Comparison of ENCODE assay signal across 8 cellular contexts in the genomic region with DNA sequence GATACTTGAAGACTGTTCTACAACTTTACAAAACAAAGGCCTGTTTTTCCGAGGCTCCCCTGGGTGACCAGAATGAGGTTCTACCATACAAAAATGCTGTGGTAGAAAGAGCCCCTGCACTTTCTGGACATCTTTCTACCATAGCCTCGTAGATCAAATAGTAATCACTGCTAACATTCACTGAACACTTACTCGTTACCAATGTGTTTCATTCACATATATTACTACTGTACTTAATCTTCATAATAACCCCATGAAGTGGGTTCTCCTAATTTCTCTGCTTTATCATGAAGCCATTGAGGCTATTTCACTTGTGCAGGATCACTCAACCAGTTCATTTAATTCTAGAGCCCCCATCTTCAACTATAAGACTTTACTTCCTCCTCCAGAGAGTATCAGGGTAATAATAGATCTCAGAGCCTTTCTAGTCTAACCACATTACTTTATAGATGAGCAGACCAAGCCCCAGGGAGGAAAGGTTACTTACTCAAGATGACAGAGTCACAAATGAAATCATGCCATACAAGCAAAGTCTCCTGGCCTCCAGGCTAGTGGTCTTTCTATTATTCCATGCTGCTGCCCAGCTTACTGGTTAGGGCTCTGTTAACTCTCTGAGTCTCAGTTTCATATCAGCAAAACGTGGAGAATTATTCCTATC. TPM values are rescaled to one million over a fixed set of nuclear protein-coding genes. Genes with fewer than 3 reads are reported as not detected.
DNase-seq lines count a peak whose midpoint lies in the region; ATAC-seq and TF ChIP-seq lines count a peak whose summit lies in the region.

No MANE protein-coding gene starts in this region.

- intact Hi-C loops in esophagus squamous epithelium (cut with DNase I), result no loop called here

- H3K9me2 ChIP-seq in MM.1S (replicated peaks; ENCODE audit: insufficient read depth, low read length), result no peaks in the 10 kb centered on the region

- H3K4me1 ChIP-seq in MM.1S (ENCODE audit: low read length) (peaks cover 49% of the 10 kb centered on the region), esophagus squamous epithelium (peaks cover 12 to 36% (median 13%) of the 10 kb centered on the region in 3 donors)

- in situ Hi-C loops in Caki2 (cut with HindIII; ENCODE audit: low pct_unique_long_range_greater_than_20kb, low sequenced_read_pairs), result no loop called here

- peak; percentile 12 for DNase-seq in Caki2 (ENCODE audit: low read depth)
- peak; percentile 38 for DNase-seq in MM.1S
- no peak for DNase-seq in esophagus squamous epithelium (lab: John Stamatoyannopoulos, UW)
- DNase-seq in erythroblast (lab: John Stamatoyannopoulos, UW), result no peak
- DNase-seq in NCI-H774 (lab: John Stamatoyannopoulos, UW), result no peak
- no peak for DNase-seq in midbrain (lab: John Stamatoyannopoulos, UW)
- no peak for DNase-seq in dedifferentiated amniotic fluid mesenchymal stem cell (ENCODE audit: extremely low spot score)

- TF ChIP-seq CTCF in MM.1S (IDR thresholded peaks at IDR 0.05; ENCODE audit: low read length) (no peak), esophagus squamous epithelium (IDR thresholded peaks at IDR 0.05) (no peak)

- peak overlapping the region; percentile 79 for H3K4me2 ChIP-seq in MM.1S (ENCODE audit: low read depth, low read length)

- ATAC-seq in GM21528 (IDR thresholded peaks at IDR 0.05; ENCODE audit: low FRiP score, unreplicated experiment), result peak; percentile 34

- H3K4me3 ChIP-seq in MM.1S (ENCODE audit: low read length) (peak overlapping the region; percentile 22), esophagus squamous epithelium (no peak overlapping the region)

- H4K20me1 ChIP-seq in MM.1S (ENCODE audit: insufficient read depth, low read length), result no peaks in the 10 kb centered on the region

- H3K27me3 ChIP-seq in MM.1S (replicated peaks; ENCODE audit: insufficient read depth, low read length) (no peaks in the 10 kb centered on the region), esophagus squamous epithelium (no peaks in the 10 kb centered on the region)

- no peaks in the 10 kb centered on the region for H3K79me2 ChIP-seq in MM.1S (ENCODE audit: low read length)

- TF ChIP-seq POLR2A in esophagus squamous epithelium (IDR thresholded peaks at IDR 0.05), result no peak
- no peak for TF ChIP-seq POLR2A in erythroblast (IDR thresholded peaks at IDR 0.05; ENCODE audit: low read length)

- H3K36me3 ChIP-seq in MM.1S (replicated peaks; ENCODE audit: insufficient read depth, low read length), result no peaks in the 10 kb centered on the region
- H3K36me3 ChIP-seq in esophagus squamous epithelium, result no peaks in the 10 kb centered on the region

- H3K9ac ChIP-seq in MM.1S (ENCODE audit: low read length), result peak overlapping the region; percentile 35

- H2AFZ ChIP-seq in MM.1S (ENCODE audit: low read length), result peak overlapping the region; percentile 55

- H3F3A ChIP-seq in MM.1S (ENCODE audit: insufficient read depth, low read length), result peaks cover 35% of the 10 kb centered on the region

- H3K27ac ChIP-seq in MM.1S (ENCODE audit: low read length), result peak overlapping the region; percentile 89
- peak overlapping the region in 3 of 4 donors; percentile 28 to 60 (median 58) for H3K27ac ChIP-seq in esophagus squamous epithelium

- H3K9me3 ChIP-seq in MM.1S (replicated peaks; ENCODE audit: insufficient read depth, low read length), result no peaks in the 10 kb centered on the region
- no peaks in the 10 kb centered on the region for H3K9me3 ChIP-seq in esophagus squamous epithelium

- 37 to 58% methylated on average over 4 of the region's 4 CpGs for WGBS in esophagus squamous epithelium, 2 donors

RNA-seq across cellular contexts. Expression of a gene that starts 46.7 kb away (rescaled TPM):
- 75.0 and 76.5 TPM in 2 replicates for total RNA-seq in Caki2 (2014; rRNA removed; shearing (Covaris generic); ENCODE audit: low replicate concordance)
- total RNA-seq in esophagus squamous epithelium, result 10 to 100 TPM; 13.9 to 71.9 (median 37.4) TPM

RNA-seq across cellular contexts. Expression of a gene that starts 51.1 kb away (rescaled TPM):
- total RNA-seq in Caki2 (2014; rRNA removed; shearing (Covaris generic); ENCODE audit: low replicate concordance), result 7.6 and 8.7 TPM in 2 replicates
- total RNA-seq in esophagus squamous epithelium, result 10 to 100 TPM; 24.8 to 86.8 (median 46.8) TPM

Comparison
In these comparisons a context has a peak if more than half of its experiments do, and no peak if none do; other contexts are left out.
1. DNase-seq: peak in Caki2 (single experiment) and MM.1S (single experiment); none in esophagus squamous epithelium (single experiment), erythroblast (0 of 2), NCI-H774 (single experiment), midbrain (single experiment) and dedifferentiated amniotic fluid mesenchymal stem cell (single experiment).